8 cellular contexts compared by ENCODE assay signal in genomic region chr2:235669269-235669831, GRCh38.
DNase-seq lines count a peak whose midpoint lies in the region; ATAC-seq and TF ChIP-seq lines count a peak whose summit lies in the region.

No MANE protein-coding gene starts in this region.

- no peak for TF ChIP-seq CTCF in HCT116 (IDR thresholded peaks at IDR 0.05 in 2 of 3, conservative IDR thresholded peaks at IDR 0.05 in 1 of 3; ENCODE audit: borderline replicate concordance in 1 of 3, insufficient read depth in 1 of 3, low read depth in 2 of 3, low read length in 2 of 3)
- no peak for TF ChIP-seq CTCF in PC-9 (conservative IDR thresholded peaks at IDR 0.05)
- no peak for TF ChIP-seq CTCF in parathyroid adenoma (IDR thresholded peaks at IDR 0.05)

- RAD21 ChIA-PET in HCT116 (lab: Charles Lee; ENCODE audit: low non-redundant PET in 1 of 2, low total read pairs in 2 of 2, uncharacterized antibody in 2 of 2, unreplicated experiment in 2 of 2): no interaction called here

- TF ChIP-seq RAD21 in HCT116 (IDR thresholded peaks at IDR 0.05; ENCODE audit: low read depth): no peak

- intact Hi-C loops in HCT116 (cut with micrococcal nuclease) (no loop called here), PC-9 (cut with micrococcal nuclease; ENCODE audit: unreplicated experiment) (loop anchor here (1.0 kb wide), 1 partner anchor 40 kb away; no protein-coding TSS in a partner anchor), left ventricle myocardium superior (cut with micrococcal nuclease) (no loop called here)

- H3K27ac ChIP-seq in ACC112 (ENCODE audit: low read depth, low read length) (no peak overlapping the region), HCT116 (ENCODE audit: low read depth, low read length) (peak overlapping the region; percentile 61; the same call in 1 of the 2 replicates), PC-9 (no peak overlapping the region), parathyroid adenoma (no peak overlapping the region)

- H3K9ac ChIP-seq in HCT116 (ENCODE audit: low read length): no peak overlapping the region
- no peak overlapping the region for H3K9ac ChIP-seq in parathyroid adenoma

- H2AFZ ChIP-seq in ACC112 (ENCODE audit: low read length, unreplicated experiment): no peak overlapping the region
- H2AFZ ChIP-seq in HCT116 (ENCODE audit: low read depth, low read length, poor library complexity, severe bottlenecking): no peak overlapping the region
- H2AFZ ChIP-seq in PC-9: no peak overlapping the region
- H2AFZ ChIP-seq in parathyroid adenoma: no peak overlapping the region

- H3K27me3 ChIP-seq in ACC112 (ENCODE audit: insufficient read depth, low read length): no peaks in the 10 kb centered on the region
- H3K27me3 ChIP-seq in HCT116 (ENCODE audit: insufficient read depth, low read length): no peaks in the 10 kb centered on the region
- no peaks in the 10 kb centered on the region for H3K27me3 ChIP-seq in PC-9 (ENCODE audit: insufficient read depth, low read depth)
- H3K27me3 ChIP-seq in parathyroid adenoma (ENCODE audit: control insufficient read depth, insufficient read depth, low read length): no peaks in the 10 kb centered on the region

- ATAC-seq in HCT116: peak; percentile 85
- ATAC-seq in left ventricle myocardium superior: peak; percentile 78

- H3K9me2 ChIP-seq in HCT116 (ENCODE audit: insufficient read depth) (no peaks in the 10 kb centered on the region), PC-9 (ENCODE audit: insufficient read depth) (no peaks in the 10 kb centered on the region)

- peak overlapping the region; percentile 46 for H3K4me2 ChIP-seq in HCT116 (ENCODE audit: low read length)
- H3K4me2 ChIP-seq in PC-9: peak overlapping the region; percentile 55
- peak overlapping the region; percentile 29 for H3K4me2 ChIP-seq in parathyroid adenoma (ENCODE audit: low read length)

- H3K36me3 ChIP-seq in ACC112 (ENCODE audit: insufficient read depth, low read length) (no peaks in the 10 kb centered on the region), HCT116 (ENCODE audit: control insufficient read depth in 1 of 2, insufficient read depth in 2 of 2, low read length in 2 of 2) (no peaks in the 10 kb centered on the region), PC-9 (ENCODE audit: low read depth) (no peaks in the 10 kb centered on the region), parathyroid adenoma (ENCODE audit: control insufficient read depth, insufficient read depth, low read length) (no peaks in the 10 kb centered on the region)

- TF ChIP-seq POLR2A in HCT116 (IDR thresholded peaks at IDR 0.05; ENCODE audit: borderline replicate concordance, extremely low read depth, insufficient read depth, insufficient read length): no peak

- H4K20me1 ChIP-seq in HCT116 (ENCODE audit: insufficient read depth) (peaks cover 6% of the 10 kb centered on the region; the same call in 1 of the 2 replicates), PC-9 (ENCODE audit: insufficient read depth) (peaks cover 64% of the 10 kb centered on the region)

- no peaks in the 10 kb centered on the region for H3K4me1 ChIP-seq in ACC112 (ENCODE audit: control insufficient read depth, insufficient read depth, low read length, unreplicated experiment)
- H3K4me1 ChIP-seq in HCT116 (ENCODE audit: control insufficient read depth in 1 of 2, insufficient read depth in 2 of 2, low read length in 2 of 2): peaks cover 15 to 38% of the 10 kb centered on the region in 2 experiments; a peak in 3 of 4 replicates
- H3K4me1 ChIP-seq in PC-9 (replicated peaks; ENCODE audit: insufficient read depth): peaks cover 54% of the 10 kb centered on the region
- peaks cover 6% of the 10 kb centered on the region for H3K4me1 ChIP-seq in parathyroid adenoma

- POLR2A ChIA-PET in HCT116 (lab: Charles Lee): no interaction called here
- POLR2A ChIA-PET in PC-9 (lab: Charles Lee; ENCODE audit: unreplicated experiment): no interaction called here

- H3K4me3 ChIP-seq in ACC112 (ENCODE audit: low read depth, low read length) (peak overlapping the region; percentile 72), HCT116 (replicated peaks in 1 of 2; ENCODE audit: low read depth in 1 of 2, low read length in 2 of 2) (peak overlapping the region; percentile 36; a peak in 3 of 4 replicates), PC-9 (peak overlapping the region; percentile 41; the same call in 1 of the 2 replicates), parathyroid adenoma (ENCODE audit: low read depth, low read length) (no peak overlapping the region)

- CTCF ChIA-PET in HCT116 (lab: Charles Lee): no interaction called here
- CTCF ChIA-PET in PC-9 (lab: Charles Lee): interaction anchor here (1.1 kb wide), 1 partner anchor 77 kb away, joined by 3 read pairs; no protein-coding TSS in a partner anchor

- DNase-seq in HCT116 (ENCODE audit: low read depth, low spot score) (peak; percentile 77), PC-9 (peak; percentile 79 to 94), anterior cingulate cortex (lab: John Stamatoyannopoulos, UW) (peak in 48 of 58 donors; percentile 35 to 80 (median 68)), left ventricle myocardium superior (peak; percentile 87), cortex of kidney (lab: John Stamatoyannopoulos, UW) (no peak)
- no peak for DNase-seq in activated CD4-positive, CD25-positive, alpha-beta regulatory T cell treated with anti-CD3 and anti-CD28 coated beads, Interleukin-2, amount 50 U/mL, for 72 hours

- no TSS peak for BruUV-seq in HCT116 (replicated peaks; lab: Mats Ljungman, UMichigan)
- BruUV-seq in PC-9 (replicated peaks; lab: Mats Ljungman, UMichigan): no TSS peak

- H3K9me3 ChIP-seq in HCT116 (ENCODE audit: control insufficient read depth in 1 of 2, insufficient read depth in 1 of 2, low read depth in 1 of 2, low read length in 2 of 2): no peaks in the 10 kb centered on the region
- no peaks in the 10 kb centered on the region for H3K9me3 ChIP-seq in PC-9 (ENCODE audit: insufficient read depth, low read depth)
- no peaks in the 10 kb centered on the region for H3K9me3 ChIP-seq in parathyroid adenoma (ENCODE audit: control insufficient read depth, low read length)

- peaks cover 37% of the 10 kb centered on the region; the same call in 1 of the 2 replicates for H3F3A ChIP-seq in PC-9 (ENCODE audit: insufficient read depth, low read depth)

- H3K79me2 ChIP-seq in ACC112 (ENCODE audit: control insufficient read depth, insufficient read depth, low read length, unreplicated experiment): peaks cover 28% of the 10 kb centered on the region
- H3K79me2 ChIP-seq in HCT116 (ENCODE audit: insufficient read depth, low read length): peaks cover 72% of the 10 kb centered on the region
- peaks cover 87% of the 10 kb centered on the region for H3K79me2 ChIP-seq in PC-9 (ENCODE audit: low read depth)
- peaks cover 22% of the 10 kb centered on the region for H3K79me2 ChIP-seq in parathyroid adenoma

TF ChIP-seq in HCT116, 20 proteins besides CTCF, POLR2A, EP300 and RAD21:
- peak; percentile 38; the same call in 1 of the 2 replicates for TF ChIP-seq JUND (IDR thresholded peaks at IDR 0.05)
- TF ChIP-seq ZFX (IDR thresholded peaks at IDR 0.05): peak; percentile 38; the same call in 1 of the 2 replicates
- peak; percentile 70; the same call in 1 of the 2 replicates for TF ChIP-seq SP1 (IDR thresholded peaks at IDR 0.05; ENCODE audit: low read depth)
- no peak; the same call in 1 of the 2 replicates for TF ChIP-seq SIN3A (IDR thresholded peaks at IDR 0.05; ENCODE audit: low read depth)
- TF ChIP-seq CBX3 (IDR thresholded peaks at IDR 0.05; ENCODE audit: low read depth): 0 out of 2 replicates have a peak, but pooled peaks have one; percentile 23
- TF ChIP-seq MAX (IDR thresholded peaks at IDR 0.05): 0 out of 2 replicates have a peak, but pooled peaks have one; percentile 22

Comparison
In these comparisons a context has a peak if more than half of its experiments do, and no peak if none do; other contexts are left out.
1. DNase-seq: peak in HCT116 (single experiment), PC-9 (2 of 2), anterior cingulate cortex (48 of 58) and left ventricle myocardium superior (single experiment); none in activated CD4-positive, CD25-positive, alpha-beta regulatory T cell treated with anti-CD3 and anti-CD28 coated beads, Interleukin-2, amount 50 U/mL, for 72 hours (single experiment) and cortex of kidney (single experiment).
2. Peak in every context shown above with its lines, with median percentiles within 50 percentile points of each other: H3K4me2 ChIP-seq.